26 cellular contexts compared by ENCODE assay signal in the genomic region with DNA sequence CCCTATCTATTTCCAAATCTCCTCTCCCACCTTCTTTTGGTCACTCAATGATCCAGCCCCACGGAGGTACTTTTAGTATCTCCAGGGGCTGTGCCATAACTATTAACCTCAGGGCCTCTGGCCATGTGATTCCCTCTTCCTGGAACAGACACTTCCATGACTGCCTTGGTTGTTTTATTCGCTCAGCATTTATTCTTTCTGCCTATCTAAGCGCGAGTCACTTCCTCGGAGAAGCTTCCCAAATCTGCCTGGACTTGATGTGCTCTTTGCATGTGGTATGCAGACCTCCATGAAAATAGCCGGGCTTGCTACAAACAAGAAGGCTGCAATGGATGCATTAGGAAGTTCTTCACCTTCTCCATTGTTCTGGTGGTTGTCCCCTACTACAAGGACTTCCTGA.
"Had no signal": no experiment of that assay in that cellular context is flagged by ENCODE, and none has a peak within 500 bp of the region (broad histone marks: within the 10 kb centered on the region; RNA-seq: fewer than 3 reads in every experiment).

No MANE protein-coding gene starts in this region.

- H3K36me3 ChIP-seq: adrenal gland had no signal

- H3K27me3 ChIP-seq: adrenal gland, body of pancreas, dorsolateral prefrontal cortex had no signal

- DNase-seq: activated CD4-positive, alpha-beta memory T cell treated with anti-CD3 and anti-CD28 coated beads for 36 hours; activated CD4-positive, alpha-beta T cell treated with anti-CD3 and anti-CD28 coated beads for 36 hours; activated CD4-positive, alpha-beta T cell treated with anti-CD3 and anti-CD28 coated beads, Interleukin-2, amount 10 ng/mL, durations not matched to agents 24 days and 14 days; activated CD4-positive, CD25-positive, alpha-beta regulatory T cell; activated CD4-positive, CD25-positive, alpha-beta regulatory T cell treated with anti-CD3 and anti-CD28 coated beads, Interleukin-2, amount 50 U/mL, for 72 hours; activated CD8-positive, alpha-beta memory T cell treated with anti-CD3 and anti-CD28 coated beads, Interleukin-2, amount 10 ng/mL, durations not matched to agents 7 days and 5 days; activated CD8-positive, alpha-beta memory T cell treated with anti-CD3 and anti-CD28 coated beads, Interleukin-2, amount 50 U/mL, for 4 hours; activated CD8-positive, alpha-beta T cell treated with anti-CD3 and anti-CD28 coated beads, Interleukin-2, amount 10 ng/mL, durations not matched to agents 7 days and 5 days; activated effector memory CD4-positive, alpha-beta T cell treated with anti-CD3 and anti-CD28 coated beads, Interleukin-2, amount 50 U/mL, for 16 hours; activated naive CD4-positive, alpha-beta T cell treated with anti-CD3 and anti-CD28 coated beads for 36 hours; activated naive CD8-positive, alpha-beta T cell treated with anti-CD3 and anti-CD28 coated beads for 36 hours; activated naive CD8-positive, alpha-beta T cell treated with anti-CD3 and anti-CD28 coated beads, Interleukin-2, amount 50 U/mL, for 24 hours; activated T-cell treated with anti-CD3 and anti-CD28 coated beads, Interleukin-2, amount 50 U/mL, for 1 hour; activated T-cell treated with anti-CD3 and anti-CD28 coated beads, Interleukin-2, amount 50 U/mL, for 48 hours; adrenal gland; amygdala; aorta; body of pancreas; dorsolateral prefrontal cortex; effector CD4-positive, alpha-beta T cell; effector memory CD8-positive, alpha-beta T cell; head of caudate nucleus; T-cell; T-helper 9 cell had no signal

- H3K27ac ChIP-seq: adrenal gland, body of pancreas, coronary artery, dorsolateral prefrontal cortex had no signal

- ATAC-seq: activated CD4-positive, alpha-beta T cell treated with anti-CD3 and anti-CD28 coated beads for 36 hours; activated CD8-positive, alpha-beta memory T cell treated with anti-CD3 and anti-CD28 coated beads, Interleukin-2, amount 10 ng/mL, durations not matched to agents 7 days and 5 days; activated CD8-positive, alpha-beta T cell treated with anti-CD3 and anti-CD28 coated beads, Interleukin-2, amount 10 ng/mL, durations not matched to agents 7 days and 5 days; activated naive CD8-positive, alpha-beta T cell treated with anti-CD3 and anti-CD28 coated beads, Interleukin-2, amount 50 U/mL, for 24 hours; body of pancreas; effector memory CD8-positive, alpha-beta T cell; esophagus mucosa; T-cell had no signal

- H3K9me3 ChIP-seq: adrenal gland, body of pancreas had no signal

- H3K4me3 ChIP-seq: adrenal gland, body of pancreas, coronary artery, dorsolateral prefrontal cortex had no signal

- H3K4me1 ChIP-seq: adrenal gland, body of pancreas had no signal
